ENCODE assay signal across 7 cellular contexts in the genomic region with DNA sequence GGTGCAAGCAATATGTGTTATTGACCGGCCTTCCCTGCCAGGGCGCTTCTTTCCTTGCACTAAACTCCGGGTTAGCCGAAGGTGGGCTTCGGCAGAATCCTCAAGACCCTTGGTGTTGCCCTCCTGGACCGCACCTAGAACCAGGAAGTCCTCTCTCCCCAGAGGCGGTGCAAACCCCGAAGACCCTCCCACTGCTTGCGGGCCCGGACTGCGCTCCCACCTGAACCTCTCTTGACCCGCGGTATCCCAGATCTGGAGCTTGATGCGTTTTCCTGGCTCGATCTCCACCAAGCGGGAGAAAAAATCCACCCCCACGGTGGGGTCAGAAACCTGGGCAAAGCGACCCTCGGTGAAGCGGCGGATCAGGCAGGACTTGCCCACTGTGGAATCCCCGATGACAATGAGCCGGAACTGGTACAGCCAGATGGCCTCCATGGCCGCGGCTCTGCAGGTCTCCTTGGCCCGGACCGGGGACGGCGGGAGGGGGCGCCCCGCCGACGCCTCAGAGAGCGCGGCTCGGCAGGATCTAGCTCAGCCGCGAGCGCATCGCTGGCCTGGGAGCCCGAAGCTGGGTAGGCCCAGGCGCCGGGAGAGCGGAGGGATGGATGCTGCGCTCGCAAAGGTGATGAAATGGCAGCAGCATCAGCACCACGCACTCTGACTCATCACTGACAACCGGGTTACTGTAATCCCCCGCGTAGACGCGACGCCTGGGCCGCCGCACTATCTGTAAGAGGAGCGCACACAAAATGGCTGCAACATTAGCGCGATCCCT.
DNase-seq lines count a peak whose midpoint lies in the region; ATAC-seq and FAIRE-seq lines count a peak whose summit lies in the region.

A gene with protein sequence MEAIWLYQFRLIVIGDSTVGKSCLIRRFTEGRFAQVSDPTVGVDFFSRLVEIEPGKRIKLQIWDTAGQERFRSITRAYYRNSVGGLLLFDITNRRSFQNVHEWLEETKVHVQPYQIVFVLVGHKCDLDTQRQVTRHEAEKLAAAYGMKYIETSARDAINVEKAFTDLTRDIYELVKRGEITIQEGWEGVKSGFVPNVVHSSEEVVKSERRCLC (minus strand): TSS at position 638 of the 775 bp plus-strand sequence. CDS start 203 bp downstream, at position 435.

- no peaks in the 10 kb centered on the region for H3K27me3 Mint-ChIP-seq in central memory CD8-positive, alpha-beta T cell

- DNase-seq in GM18507 (ENCODE audit: extremely low spot score, insufficient read length, low read depth) (peak; percentile 32), NCI-H187 (lab: John Stamatoyannopoulos, UW) (peak; percentile 72 to 77), kidney glomerular epithelial cell (lab: John Stamatoyannopoulos, UW) (peak; percentile 51)
- peak; percentile 40 for DNase-seq in activated CD4-positive, CD25-positive, alpha-beta regulatory T cell treated with anti-CD3 and anti-CD28 coated beads, Interleukin-2, amount 50 U/mL, for 16 hours (ENCODE audit: low read depth, low spot score)
- peak; percentile 37 to 43 for DNase-seq in central memory CD8-positive, alpha-beta T cell (ENCODE audit: low spot score in 2 of 2)
- peak; percentile 33 to 57 (median 46) for DNase-seq in stimulated activated CD4-positive, alpha-beta T cell treated with anti-CD3 and anti-CD28 coated beads, Interleukin-1b, Interleukin-23, amount 100 ng/mL, for 24 hours (ENCODE audit: low read depth in 4 of 4, low spot score in 1 of 4)

- peaks cover 7% of the 10 kb centered on the region for H3K36me3 Mint-ChIP-seq in central memory CD8-positive, alpha-beta T cell (ENCODE audit: insufficient read depth)

- peak within 1 kb of the TSS; percentile 50 for H3K4me3 Mint-ChIP-seq in central memory CD8-positive, alpha-beta T cell

- peaks cover 18% of the 10 kb centered on the region for H3K4me1 Mint-ChIP-seq in central memory CD8-positive, alpha-beta T cell

- H3K27ac Mint-ChIP-seq in central memory CD8-positive, alpha-beta T cell (ENCODE audit: low read depth) = peak within 1 kb of the TSS; percentile 88

- H3K9me3 Mint-ChIP-seq in central memory CD8-positive, alpha-beta T cell = no peaks in the 10 kb centered on the region

- FAIRE-seq in GM18507 (lab: Jason Lieb, UNC) = peak; percentile 95

- peak; percentile 96 for ATAC-seq in HG02884 (IDR thresholded peaks at IDR 0.05; ENCODE audit: unreplicated experiment)
- ATAC-seq in central memory CD8-positive, alpha-beta T cell (replicated peaks; ENCODE audit: extremely low read depth, poor library complexity, severe bottlenecking) = peak; percentile 91

Comparison
In these comparisons a context has a peak if more than half of its experiments do, and no peak if none do; other contexts are left out.
1. Peak in every context shown above with its lines: DNase-seq and ATAC-seq.